In genomic region chr18:48800877-48801727, GRCh38 we compare ENCODE assay signal across 1 cellular context.
A peak's percentile ranks its signal among the peaks of the same experiment; 100 is the strongest.
TF ChIP-seq lines count a peak whose summit lies in the region.

No MANE protein-coding gene starts in this region.

TF ChIP-seq in GM12878, 131 proteins besides CTCF, POLR2A, EP300 and RAD21 (continued from another document and continues in another):
- TF ChIP-seq, protein P1, sequence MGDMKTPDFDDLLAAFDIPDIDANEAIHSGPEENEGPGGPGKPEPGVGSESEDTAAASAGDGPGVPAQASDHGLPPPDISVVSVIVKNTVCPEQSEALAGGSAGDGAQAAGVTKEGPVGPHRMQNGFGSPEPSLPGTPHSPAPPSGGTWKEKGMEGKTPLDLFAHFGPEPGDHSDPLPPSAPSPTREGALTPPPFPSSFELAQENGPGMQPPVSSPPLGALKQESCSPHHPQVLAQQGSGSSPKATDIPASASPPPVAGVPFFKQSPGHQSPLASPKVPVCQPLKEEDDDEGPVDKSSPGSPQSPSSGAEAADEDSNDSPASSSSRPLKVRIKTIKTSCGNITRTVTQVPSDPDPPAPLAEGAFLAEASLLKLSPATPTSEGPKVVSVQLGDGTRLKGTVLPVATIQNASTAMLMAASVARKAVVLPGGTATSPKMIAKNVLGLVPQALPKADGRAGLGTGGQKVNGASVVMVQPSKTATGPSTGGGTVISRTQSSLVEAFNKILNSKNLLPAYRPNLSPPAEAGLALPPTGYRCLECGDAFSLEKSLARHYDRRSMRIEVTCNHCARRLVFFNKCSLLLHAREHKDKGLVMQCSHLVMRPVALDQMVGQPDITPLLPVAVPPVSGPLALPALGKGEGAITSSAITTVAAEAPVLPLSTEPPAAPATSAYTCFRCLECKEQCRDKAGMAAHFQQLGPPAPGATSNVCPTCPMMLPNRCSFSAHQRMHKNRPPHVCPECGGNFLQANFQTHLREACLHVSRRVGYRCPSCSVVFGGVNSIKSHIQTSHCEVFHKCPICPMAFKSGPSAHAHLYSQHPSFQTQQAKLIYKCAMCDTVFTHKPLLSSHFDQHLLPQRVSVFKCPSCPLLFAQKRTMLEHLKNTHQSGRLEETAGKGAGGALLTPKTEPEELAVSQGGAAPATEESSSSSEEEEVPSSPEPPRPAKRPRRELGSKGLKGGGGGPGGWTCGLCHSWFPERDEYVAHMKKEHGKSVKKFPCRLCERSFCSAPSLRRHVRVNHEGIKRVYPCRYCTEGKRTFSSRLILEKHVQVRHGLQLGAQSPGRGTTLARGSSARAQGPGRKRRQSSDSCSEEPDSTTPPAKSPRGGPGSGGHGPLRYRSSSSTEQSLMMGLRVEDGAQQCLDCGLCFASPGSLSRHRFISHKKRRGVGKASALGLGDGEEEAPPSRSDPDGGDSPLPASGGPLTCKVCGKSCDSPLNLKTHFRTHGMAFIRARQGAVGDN (IDR thresholded peaks at IDR 0.05): peak; percentile 87
- TF ChIP-seq EED (IDR thresholded peaks at IDR 0.05; ENCODE audit: low read depth) (peak; percentile 93), JUND (IDR thresholded peaks at IDR 0.05; ENCODE audit: low read depth, low read length) (peak; percentile 73; the same call in 1 of the 2 replicates), CBX3 (IDR thresholded peaks at IDR 0.05; ENCODE audit: borderline replicate concordance, low read depth) (no peak), EGR1 (IDR thresholded peaks at IDR 0.05; ENCODE audit: borderline replicate concordance in 1 of 2, low read depth in 2 of 2, low read length in 2 of 2) (peak in 1 of 2 experiments; percentile 59; a peak in 1 of 3 replicates), CHD2 (IDR thresholded peaks at IDR 0.05; ENCODE audit: borderline replicate concordance, low read depth, low read length) (peak; percentile 62; the same call in 1 of the 2 replicates), SP1 (IDR thresholded peaks at IDR 0.05; ENCODE audit: low read depth, low read length) (peak; percentile 53), NKRF (conservative IDR thresholded peaks at IDR 0.05) (0 out of 2 replicates have a peak, but pooled peaks have one; percentile 40), CEBPB (IDR thresholded peaks at IDR 0.05; ENCODE audit: borderline replicate concordance in 1 of 2, low read depth in 2 of 2, low read length in 2 of 2) (peak in 1 of 2 experiments; percentile 91; a peak in 1 of 4 replicates), ZSCAN29 (IDR thresholded peaks at IDR 0.05) (0 out of 2 replicates have a peak, but pooled peaks have one; percentile 49), MTA2 (IDR thresholded peaks at IDR 0.05; ENCODE audit: low read depth) (peak; percentile 90), IRF4 (IDR thresholded peaks at IDR 0.05; ENCODE audit: low read depth, low read length) (peak; percentile 90), RAD51 (IDR thresholded peaks at IDR 0.05) (no peak), NR2C1 (IDR thresholded peaks at IDR 0.05) (0 out of 2 replicates have a peak, but pooled peaks have one; percentile 9), USF2 (IDR thresholded peaks at IDR 0.05; ENCODE audit: borderline replicate concordance, low read depth, low read length) (no peak), RUNX3 (IDR thresholded peaks at IDR 0.05; ENCODE audit: low read length) (peak; percentile 95), TARDBP (IDR thresholded peaks at IDR 0.05; ENCODE audit: borderline replicate concordance) (no peak; the same call in 1 of the 2 replicates), SRF (IDR thresholded peaks at IDR 0.05; ENCODE audit: low read depth in 2 of 2, low read length in 2 of 2) (peak; percentile 70 to 79; a peak in 3 of 4 replicates), RB1 (IDR thresholded peaks at IDR 0.05; ENCODE audit: borderline replicate concordance) (0 out of 2 replicates have a peak, but pooled peaks have one; percentile 19), CREB1 (IDR thresholded peaks at IDR 0.05; ENCODE audit: low read depth) (peak; percentile 74; the same call in 1 of the 2 replicates), BMI1 (IDR thresholded peaks at IDR 0.05; ENCODE audit: borderline replicate concordance) (peak; percentile 37; the same call in 1 of the 2 replicates), IRF3 (IDR thresholded peaks at IDR 0.05) (no peak), POU2F2 (IDR thresholded peaks at IDR 0.05; ENCODE audit: borderline replicate concordance, low read depth, low read length) (peak; percentile 8; the same call in 1 of the 3 replicates), DPF2 (IDR thresholded peaks at IDR 0.05) (peak; percentile 85), STAT3 (IDR thresholded peaks at IDR 0.05; ENCODE audit: low read depth, low read length) (peak; percentile 83), IKZF2 (IDR thresholded peaks at IDR 0.05) (peak; percentile 92 to 94), NFIC (IDR thresholded peaks at IDR 0.05; ENCODE audit: low read depth, low read length) (peak; percentile 99), REST (IDR thresholded peaks at IDR 0.05; ENCODE audit: low read depth, low read length) (no peak; the same call in 1 of the 2 replicates), SUZ12 (IDR thresholded peaks at IDR 0.05; ENCODE audit: unreplicated experiment) (no peak), CBFB (IDR thresholded peaks at IDR 0.05; ENCODE audit: low read depth) (0 out of 2 replicates have a peak, but pooled peaks have one; percentile 68), FOXM1 (IDR thresholded peaks at IDR 0.05; ENCODE audit: low read depth, low read length) (peak; percentile 98), ASH2L (IDR thresholded peaks at IDR 0.05; ENCODE audit: borderline replicate concordance, low read depth) (peak; percentile 97; the same call in 1 of the 2 replicates), KLF5 (IDR thresholded peaks at IDR 0.05; ENCODE audit: partially characterized antibody) (peak; percentile 63), GATAD2B (conservative IDR thresholded peaks at IDR 0.05; ENCODE audit: low read depth) (peak; percentile 41; the same call in 1 of the 2 replicates), SIX5 (IDR thresholded peaks at IDR 0.05; ENCODE audit: low read depth, low read length, severe bottlenecking) (no peak), SMARCA5 (IDR thresholded peaks at IDR 0.05) (no peak), MTA3 (IDR thresholded peaks at IDR 0.05; ENCODE audit: borderline replicate concordance, low read length) (peak; percentile 93; the same call in 1 of the 2 replicates), ZZZ3 (IDR thresholded peaks at IDR 0.05; ENCODE audit: control insufficient read depth, insufficient read length, low read depth) (no peak)
- TF ChIP-seq, protein P2, sequence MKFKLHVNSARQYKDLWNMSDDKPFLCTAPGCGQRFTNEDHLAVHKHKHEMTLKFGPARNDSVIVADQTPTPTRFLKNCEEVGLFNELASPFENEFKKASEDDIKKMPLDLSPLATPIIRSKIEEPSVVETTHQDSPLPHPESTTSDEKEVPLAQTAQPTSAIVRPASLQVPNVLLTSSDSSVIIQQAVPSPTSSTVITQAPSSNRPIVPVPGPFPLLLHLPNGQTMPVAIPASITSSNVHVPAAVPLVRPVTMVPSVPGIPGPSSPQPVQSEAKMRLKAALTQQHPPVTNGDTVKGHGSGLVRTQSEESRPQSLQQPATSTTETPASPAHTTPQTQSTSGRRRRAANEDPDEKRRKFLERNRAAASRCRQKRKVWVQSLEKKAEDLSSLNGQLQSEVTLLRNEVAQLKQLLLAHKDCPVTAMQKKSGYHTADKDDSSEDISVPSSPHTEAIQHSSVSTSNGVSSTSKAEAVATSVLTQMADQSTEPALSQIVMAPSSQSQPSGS (IDR thresholded peaks at IDR 0.05; ENCODE audit: low read length): peak; percentile 98
- TF ChIP-seq, protein P3, sequence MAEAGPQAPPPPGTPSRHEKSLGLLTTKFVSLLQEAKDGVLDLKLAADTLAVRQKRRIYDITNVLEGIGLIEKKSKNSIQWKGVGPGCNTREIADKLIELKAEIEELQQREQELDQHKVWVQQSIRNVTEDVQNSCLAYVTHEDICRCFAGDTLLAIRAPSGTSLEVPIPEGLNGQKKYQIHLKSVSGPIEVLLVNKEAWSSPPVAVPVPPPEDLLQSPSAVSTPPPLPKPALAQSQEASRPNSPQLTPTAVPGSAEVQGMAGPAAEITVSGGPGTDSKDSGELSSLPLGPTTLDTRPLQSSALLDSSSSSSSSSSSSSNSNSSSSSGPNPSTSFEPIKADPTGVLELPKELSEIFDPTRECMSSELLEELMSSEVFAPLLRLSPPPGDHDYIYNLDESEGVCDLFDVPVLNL (IDR thresholded peaks at IDR 0.05; ENCODE audit: low read depth, low read length): no peak
- TF ChIP-seq, protein P4, sequence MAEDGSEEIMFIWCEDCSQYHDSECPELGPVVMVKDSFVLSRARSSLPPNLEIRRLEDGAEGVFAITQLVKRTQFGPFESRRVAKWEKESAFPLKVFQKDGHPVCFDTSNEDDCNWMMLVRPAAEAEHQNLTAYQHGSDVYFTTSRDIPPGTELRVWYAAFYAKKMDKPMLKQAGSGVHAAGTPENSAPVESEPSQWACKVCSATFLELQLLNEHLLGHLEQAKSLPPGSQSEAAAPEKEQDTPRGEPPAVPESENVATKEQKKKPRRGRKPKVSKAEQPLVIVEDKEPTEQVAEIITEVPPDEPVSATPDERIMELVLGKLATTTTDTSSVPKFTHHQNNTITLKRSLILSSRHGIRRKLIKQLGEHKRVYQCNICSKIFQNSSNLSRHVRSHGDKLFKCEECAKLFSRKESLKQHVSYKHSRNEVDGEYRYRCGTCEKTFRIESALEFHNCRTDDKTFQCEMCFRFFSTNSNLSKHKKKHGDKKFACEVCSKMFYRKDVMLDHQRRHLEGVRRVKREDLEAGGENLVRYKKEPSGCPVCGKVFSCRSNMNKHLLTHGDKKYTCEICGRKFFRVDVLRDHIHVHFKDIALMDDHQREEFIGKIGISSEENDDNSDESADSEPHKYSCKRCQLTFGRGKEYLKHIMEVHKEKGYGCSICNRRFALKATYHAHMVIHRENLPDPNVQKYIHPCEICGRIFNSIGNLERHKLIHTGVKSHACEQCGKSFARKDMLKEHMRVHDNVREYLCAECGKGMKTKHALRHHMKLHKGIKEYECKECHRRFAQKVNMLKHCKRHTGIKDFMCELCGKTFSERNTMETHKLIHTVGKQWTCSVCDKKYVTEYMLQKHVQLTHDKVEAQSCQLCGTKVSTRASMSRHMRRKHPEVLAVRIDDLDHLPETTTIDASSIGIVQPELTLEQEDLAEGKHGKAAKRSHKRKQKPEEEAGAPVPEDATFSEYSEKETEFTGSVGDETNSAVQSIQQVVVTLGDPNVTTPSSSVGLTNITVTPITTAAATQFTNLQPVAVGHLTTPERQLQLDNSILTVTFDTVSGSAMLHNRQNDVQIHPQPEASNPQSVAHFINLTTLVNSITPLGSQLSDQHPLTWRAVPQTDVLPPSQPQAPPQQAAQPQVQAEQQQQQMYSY (CRISPR knock-in tag; IDR thresholded peaks at IDR 0.05): 0 out of 2 replicates have a peak, but pooled peaks have one; percentile 39
